27 cellular contexts compared by ENCODE assay signal in genomic region chr9:105439428-105439827, GRCh38. TPM values are rescaled to one million over a fixed set of nuclear protein-coding genes. Genes with fewer than 3 reads are reported as not detected.
DNase-seq lines count a peak whose midpoint lies in the region; ATAC-seq and TF ChIP-seq lines count a peak whose summit lies in the region.
"Had no signal": no experiment of that assay in that cellular context is flagged by ENCODE, and none has a peak within 500 bp of the region (broad histone marks: within the 10 kb centered on the region; RNA-seq: fewer than 3 reads in every experiment).

No MANE protein-coding gene starts in this region.

- CTCF ChIA-PET in IMR-90 (lab: Yijun Ruan, JAX), result interaction anchor here (0.6 kb wide), 1 partner anchor 639 kb away, joined by 3 read pairs; no protein-coding TSS in a partner anchor

- no peak overlapping the region for H3K14ac ChIP-seq in IMR-90 (replicated peaks; ENCODE audit: low read depth, low read length)

- H3K27ac ChIP-seq in IMR-90 (ENCODE audit: insufficient read depth, low read length) (no peak overlapping the region), endodermal cell (ENCODE audit: low read depth, low read length) (no peak overlapping the region)
- H3K27ac ChIP-seq: transverse colon had no signal

- no peak overlapping the region for H3K27ac Mint-ChIP-seq in endodermal cell
- H3K27ac Mint-ChIP-seq: activated CD8-positive, alpha-beta T cell treated with anti-CD3 and anti-CD28 coated beads, Interleukin-2, amount 10 ng/mL, durations not matched to agents 7 days and 5 days; activated naive CD4-positive, alpha-beta T cell treated with anti-CD3 and anti-CD28 coated beads, Interleukin-2, amount 10 ng/mL, durations not matched to agents 7 days and 5 days; CD4-positive, CD25-positive, alpha-beta regulatory T cell; stimulated activated naive CD8-positive, alpha-beta T cell treated with anti-CD3 and anti-CD28 coated beads, Interleukin-15, amount 100 ng/mL, for 72 hours had no signal

- no TSS peak for BruUV-seq in IMR-90 (replicated peaks; lab: Mats Ljungman, UMichigan)

- no peak overlapping the region for H3K4me3 Mint-ChIP-seq in endodermal cell
- no peak overlapping the region for H3K4me3 Mint-ChIP-seq in activated T-cell treated with anti-CD3 and anti-CD28 coated beads, Interleukin-2, amount 50 U/mL, for 4 hours
- H3K4me3 Mint-ChIP-seq: activated CD8-positive, alpha-beta T cell treated with anti-CD3 and anti-CD28 coated beads, Interleukin-2, amount 10 ng/mL, durations not matched to agents 7 days and 5 days; activated naive CD4-positive, alpha-beta T cell treated with anti-CD3 and anti-CD28 coated beads, Interleukin-2, amount 10 ng/mL, durations not matched to agents 7 days and 5 days; CD4-positive, CD25-positive, alpha-beta regulatory T cell; nephron progenitor cell; stimulated activated naive CD8-positive, alpha-beta T cell treated with anti-CD3 and anti-CD28 coated beads, Interleukin-15, amount 100 ng/mL, for 72 hours had no signal

- H2AFZ ChIP-seq in IMR-90 (replicated peaks; ENCODE audit: low read length, poor library complexity), result no peak overlapping the region

- H3K9me1 ChIP-seq in IMR-90 (ENCODE audit: insufficient read depth, low read length), result no peaks in the 10 kb centered on the region

- no peak overlapping the region for H2BK15ac ChIP-seq in IMR-90 (ENCODE audit: low read depth, low read length)

- no peak overlapping the region for H3K4ac ChIP-seq in IMR-90 (ENCODE audit: low read depth, low read length)

- in situ Hi-C loops in IMR-90 (cut with MboI; ENCODE audit: low sequenced_read_pairs), result no loop called here

- H3K56ac ChIP-seq in IMR-90 (ENCODE audit: extremely low read depth, insufficient read depth, low read length), result no peak overlapping the region

- H3K9ac ChIP-seq in IMR-90 (ENCODE audit: low read depth, low read length) (no peak overlapping the region), endodermal cell (ENCODE audit: extremely low read depth, low read length, poor library complexity, severe bottlenecking) (no peak overlapping the region)

- POLR2A ChIA-PET in IMR-90 (lab: Charles Lee; ENCODE audit: unreplicated experiment), result no interaction called here

- peaks cover 39% of the 10 kb centered on the region for H3K9me3 Mint-ChIP-seq in endodermal cell
- H3K9me3 Mint-ChIP-seq in activated T-cell treated with anti-CD3 and anti-CD28 coated beads, Interleukin-2, amount 50 U/mL, for 4 hours, result no peaks in the 10 kb centered on the region
- H3K9me3 Mint-ChIP-seq: activated naive CD4-positive, alpha-beta T cell treated with anti-CD3 and anti-CD28 coated beads, Interleukin-2, amount 10 ng/mL, durations not matched to agents 7 days and 5 days; CD4-positive, CD25-positive, alpha-beta regulatory T cell had no signal

- no peak for TF ChIP-seq RAD21 in IMR-90 (IDR thresholded peaks at IDR 0.05; ENCODE audit: low read length)

- H2BK5ac ChIP-seq in IMR-90 (ENCODE audit: low read depth, low read length, poor library complexity, severe bottlenecking), result no peak overlapping the region

- no peak overlapping the region; the same call in 1 of the 2 replicates for H3K18ac ChIP-seq in IMR-90 (ENCODE audit: low read depth, low read length)

- no peak overlapping the region for H4K8ac ChIP-seq in IMR-90 (ENCODE audit: low read depth in 2 of 2, low read length in 2 of 2)

- H3K36me3 ChIP-seq in IMR-90 (ENCODE audit: control insufficient read depth, insufficient read depth, low read length) (no peaks in the 10 kb centered on the region), endodermal cell (ENCODE audit: control insufficient read depth, insufficient read depth, low read length) (no peaks in the 10 kb centered on the region)
- H3K36me3 ChIP-seq: transverse colon had no signal

- H2BK20ac ChIP-seq in IMR-90 (ENCODE audit: low read depth, low read length), result no peak overlapping the region

- peaks cover 10% of the 10 kb centered on the region for H3K36me3 Mint-ChIP-seq in endodermal cell (ENCODE audit: low read depth)
- no peaks in the 10 kb centered on the region for H3K36me3 Mint-ChIP-seq in activated T-cell treated with anti-CD3 and anti-CD28 coated beads, Interleukin-2, amount 50 U/mL, for 4 hours (ENCODE audit: insufficient read depth)
- H3K36me3 Mint-ChIP-seq: activated naive CD4-positive, alpha-beta T cell treated with anti-CD3 and anti-CD28 coated beads, Interleukin-2, amount 10 ng/mL, durations not matched to agents 7 days and 5 days; CD4-positive, CD25-positive, alpha-beta regulatory T cell had no signal

- no peak overlapping the region for H3K4me2 ChIP-seq in IMR-90 (ENCODE audit: low read depth, low read length)

- no peak overlapping the region for H4K5ac ChIP-seq in IMR-90 (ENCODE audit: low read depth, low read length)

- H2AK5ac ChIP-seq in IMR-90 (ENCODE audit: low read depth, low read length), result no peak overlapping the region

- ATAC-seq in IMR-90 (ENCODE audit: low read depth) (no peak), GM18502 (IDR thresholded peaks at IDR 0.05; ENCODE audit: poor library complexity, unreplicated experiment) (no peak), GM21381 (IDR thresholded peaks at IDR 0.05; ENCODE audit: unreplicated experiment) (no peak)
- no peak for ATAC-seq in activated T-cell treated with anti-CD3 and anti-CD28 coated beads, Interleukin-2, amount 50 U/mL, for 4 hours
- ATAC-seq: activated CD4-positive, CD25-positive, alpha-beta regulatory T cell treated with anti-CD3 and anti-CD28 coated beads, Interleukin-2, amount 50 U/mL, for 24 hours; activated CD8-positive, alpha-beta T cell treated with anti-CD3 and anti-CD28 coated beads, Interleukin-2, amount 10 ng/mL, durations not matched to agents 7 days and 5 days; stimulated activated naive CD8-positive, alpha-beta T cell treated with anti-CD3 and anti-CD28 coated beads, Interleukin-15, amount 100 ng/mL, for 72 hours had no signal

- peaks cover 4% of the 10 kb centered on the region for H3K4me1 ChIP-seq in IMR-90 (ENCODE audit: control insufficient read depth, insufficient read depth, low read length)
- H3K4me1 ChIP-seq in endodermal cell (ENCODE audit: control insufficient read depth, insufficient read depth, low read length), result peaks cover 6% of the 10 kb centered on the region
- H3K4me1 ChIP-seq: transverse colon had no signal

- no peaks in the 10 kb centered on the region for H3K79me1 ChIP-seq in IMR-90 (ENCODE audit: low read depth in 1 of 2, low read length in 2 of 2)

- no peaks in the 10 kb centered on the region for H3K27me3 ChIP-seq in IMR-90 (ENCODE audit: control insufficient read depth, insufficient read depth, low read length)
- H3K27me3 ChIP-seq in endodermal cell (ENCODE audit: control insufficient read depth, insufficient read depth, low read length, poor library complexity, severe bottlenecking), result no peaks in the 10 kb centered on the region
- H3K27me3 ChIP-seq: transverse colon had no signal

- H3K4me3 ChIP-seq in IMR-90 (ENCODE audit: insufficient read depth, low read depth, low read length) (no peak overlapping the region), endodermal cell (ENCODE audit: low read length) (peak overlapping the region; percentile 30)
- H3K4me3 ChIP-seq: transverse colon had no signal

- no peak overlapping the region for H4K91ac ChIP-seq in IMR-90 (ENCODE audit: insufficient read depth, low read depth, low read length)

- peaks cover 2% of the 10 kb centered on the region; the same call in 1 of the 2 replicates for H3K9me3 ChIP-seq in IMR-90 (ENCODE audit: control insufficient read depth, insufficient read depth, low read length)
- H3K9me3 ChIP-seq in endodermal cell (ENCODE audit: control insufficient read depth, low read length), result peaks cover 32% of the 10 kb centered on the region
- H3K9me3 ChIP-seq: transverse colon had no signal

- intact Hi-C loops in IMR-90 (cut with micrococcal nuclease), result no loop called here

- H4K20me1 ChIP-seq in IMR-90 (ENCODE audit: insufficient read depth, low read length), result no peaks in the 10 kb centered on the region

- no peaks in the 10 kb centered on the region for H3K27me3 Mint-ChIP-seq in endodermal cell (ENCODE audit: insufficient read depth)
- no peaks in the 10 kb centered on the region for H3K27me3 Mint-ChIP-seq in activated T-cell treated with anti-CD3 and anti-CD28 coated beads, Interleukin-2, amount 50 U/mL, for 4 hours (ENCODE audit: low read depth)
- H3K27me3 Mint-ChIP-seq: stimulated activated naive CD8-positive, alpha-beta T cell treated with anti-CD3 and anti-CD28 coated beads, Interleukin-15, amount 100 ng/mL, for 72 hours had no signal

- no peak overlapping the region for H2AK9ac ChIP-seq in IMR-90 (replicated peaks; ENCODE audit: low read depth, low read length, poor library complexity)

- DNase-seq in AG20443 (ENCODE audit: low spot score), result peak; percentile 13
- DNase-seq in IMR-90, result peak; percentile 62
- no peak for DNase-seq in endodermal cell
- DNase-seq in left kidney (ENCODE audit: low read depth, low spot score), result peak; percentile 31
- no peak for DNase-seq in activated T-cell treated with anti-CD3 and anti-CD28 coated beads, Interleukin-2, amount 50 U/mL, for 4 hours
- DNase-seq in AG08395 (ENCODE audit: low spot score), result no peak
- DNase-seq: activated CD8-positive, alpha-beta T cell treated with anti-CD3 and anti-CD28 coated beads, Interleukin-2, amount 10 ng/mL, durations not matched to agents 7 days and 5 days; activated naive CD4-positive, alpha-beta T cell treated with anti-CD3 and anti-CD28 coated beads, Interleukin-2, amount 10 ng/mL, durations not matched to agents 7 days and 5 days; activated T-cell treated with anti-CD3 and anti-CD28 coated beads, Interleukin-2, amount 50 U/mL, for 1 hour; aorta; CD4-positive, CD25-positive, alpha-beta regulatory T cell; hippocampal formation; Kasumi-1; mesendoderm; NCI-H1105 treated with DMSO at 0.1 percent for 48 hours; NCI-H2107; NCI-H510A treated with DMSO at 0.1 percent for 48 hours; nephron progenitor cell; NK-92 treated with Interleukin-12 subunit alpha and Interleukin-12 subunit beta, amount 100 ng/mL, for 24 hours; posterior cingulate gyrus; RPMI8226; stimulated activated CD4-positive, alpha-beta T cell treated with anti-CD3 and anti-CD28 coated beads, Interleukin-4, amount 100 ng/mL, for 1 hour; stimulated activated naive CD8-positive, alpha-beta T cell treated with anti-CD3 and anti-CD28 coated beads, Interleukin-15, amount 100 ng/mL, for 72 hours; transverse colon had no signal

- TF ChIP-seq CTCF in IMR-90 (conservative IDR thresholded peaks at IDR 0.05; ENCODE audit: low read depth, low read length), result no peak
- TF ChIP-seq CTCF in endodermal cell (conservative IDR thresholded peaks at IDR 0.05), result no peak

- dilution Hi-C loops in IMR-90 (cut with HindIII; ENCODE audit: low sequenced_read_pairs, unreplicated experiment), result no loop called here

- peaks cover 24% of the 10 kb centered on the region for H3K4me1 Mint-ChIP-seq in endodermal cell
- H3K4me1 Mint-ChIP-seq in activated T-cell treated with anti-CD3 and anti-CD28 coated beads, Interleukin-2, amount 50 U/mL, for 4 hours (ENCODE audit: low read depth), result no peaks in the 10 kb centered on the region
- H3K4me1 Mint-ChIP-seq: activated naive CD4-positive, alpha-beta T cell treated with anti-CD3 and anti-CD28 coated beads, Interleukin-2, amount 10 ng/mL, durations not matched to agents 7 days and 5 days; CD4-positive, CD25-positive, alpha-beta regulatory T cell; stimulated activated naive CD8-positive, alpha-beta T cell treated with anti-CD3 and anti-CD28 coated beads, Interleukin-15, amount 100 ng/mL, for 72 hours had no signal

- no peak overlapping the region for H2BK120ac ChIP-seq in IMR-90 (ENCODE audit: low read depth, low read length)

- TF ChIP-seq POLR2A in IMR-90 (IDR thresholded peaks at IDR 0.05; ENCODE audit: low read depth, low read length), result no peak

- no peak overlapping the region for H3K23ac ChIP-seq in IMR-90 (ENCODE audit: low read depth, low read length)

RNA-seq across cellular contexts. Expression of gene FSD1L, which starts 8.4 kb away (rescaled TPM):
- 2.9 and 5.0 TPM in 2 replicates for total RNA-seq in IMR-90 (2012; rRNA removed)
- 0.80 and 1.4 TPM in 2 replicates for polyA plus RNA-seq in IMR-90 (2012; rRNA removed)
- polyA plus RNA-seq in IMR-90 (2012; cell fraction: cytosol; rRNA removed), result 0.03 and 0.05 TPM in 2 replicates
- polyA plus RNA-seq in IMR-90 (2012; cell fraction: nucleus; rRNA removed; ENCODE audit: low replicate concordance), result 0.40 and 4.2 TPM in 2 replicates
- 10 to 100 TPM; 13.4 to 14.3 TPM for total RNA-seq in endodermal cell
- polyA plus RNA-seq in endodermal cell (2013, experiment 1 of 2), result 12.8 TPM
- polyA plus RNA-seq in endodermal cell (2013, experiment 2 of 2), result 16.8 TPM
- 1 to 10 TPM; 1.4 to 2.1 (median 1.7) TPM for total RNA-seq in activated T-cell treated with anti-CD3 and anti-CD28 coated beads, Interleukin-2, amount 50 U/mL, for 4 hours

Comparison
In these comparisons a context has a peak if more than half of its experiments do, and no peak if none do; other contexts are left out.
1. DNase-seq: peak in AG20443 (single experiment), IMR-90 (single experiment) and left kidney (single experiment); none in endodermal cell (single experiment), activated T-cell treated with anti-CD3 and anti-CD28 coated beads, Interleukin-2, amount 50 U/mL, for 4 hours (single experiment) and AG08395 (single experiment).